In the genomic region with DNA sequence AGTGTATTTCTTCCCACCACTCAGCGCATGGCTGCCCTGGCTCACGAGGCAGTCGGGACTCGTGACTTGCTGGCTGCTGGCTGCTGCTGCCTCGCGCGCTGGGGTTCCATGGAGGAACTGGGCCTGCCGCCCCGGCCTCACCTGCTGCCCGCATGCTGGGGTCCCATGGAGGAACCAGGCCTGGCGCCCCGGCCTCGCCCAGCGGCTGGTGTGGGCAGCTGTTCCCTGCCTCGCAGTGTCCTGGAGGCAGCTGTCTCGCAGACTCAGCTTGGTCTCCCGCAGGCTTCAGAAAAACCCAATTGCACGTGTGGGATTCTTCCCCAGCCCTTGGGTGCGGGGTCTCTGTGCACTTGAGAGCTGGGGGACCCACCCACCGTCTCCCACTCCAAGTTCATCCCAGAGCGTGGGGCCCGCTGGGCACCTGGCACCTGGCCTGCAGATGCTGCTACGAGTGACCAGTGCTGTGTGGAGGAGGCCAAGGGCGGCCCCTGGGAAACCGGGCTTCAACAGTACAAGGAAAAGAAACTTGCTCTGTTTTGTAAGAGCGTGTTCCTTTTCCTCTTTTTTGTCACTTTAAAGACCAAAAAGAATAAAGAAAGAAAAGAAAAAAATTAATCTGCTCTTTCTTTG, we compare ENCODE assay signal across 20 cellular contexts. TPM values are rescaled to one million over a fixed set of nuclear protein-coding genes. Genes with fewer than 3 reads are reported as not detected.
DNase-seq lines count a peak whose midpoint lies in the region; ATAC-seq, FAIRE-seq and TF ChIP-seq lines count a peak whose summit lies in the region.
"Had no signal": no experiment of that assay in that cellular context is flagged by ENCODE, and none has a peak within 500 bp of the region (broad histone marks: within the 10 kb centered on the region; RNA-seq: fewer than 3 reads in every experiment).

No MANE protein-coding gene starts in this region.

- H3K36me3 Mint-ChIP-seq in osteocyte (ENCODE audit: unreplicated experiment) (peaks cover 4% of the 10 kb centered on the region), T-cell (peaks cover 8% of the 10 kb centered on the region)

- H3K27me3 Mint-ChIP-seq in osteocyte (ENCODE audit: unreplicated experiment) (no peaks in the 10 kb centered on the region), T-cell (no peaks in the 10 kb centered on the region)
- H3K27me3 Mint-ChIP-seq: activated CD4-positive, alpha-beta T cell treated with anti-CD3 and anti-CD28 coated beads for 36 hours; activated naive CD8-positive, alpha-beta T cell; naive thymus-derived CD8-positive, alpha-beta T cell; stimulated activated naive B cell treated with anti-CD40 and anti-IgM and Interleukin-4, amounts not matched to agents 10 μg/mL and 1 μg/mL and 100 μg/mL, for 72 hours had no signal

- DNase-seq in A673 (ENCODE audit: low spot score) (no peak), NT2/D1 (ENCODE audit: low read depth, low spot score) (no peak), endothelial cell of umbilical vein (ENCODE audit: low read depth, low spot score) (no peak), osteocyte (ENCODE audit: extremely low spot score, unreplicated experiment) (no peak), Karpas-422 (no peak), T-cell (no peak), HK-2 (ENCODE audit: unreplicated experiment) (no peak)
- DNase-seq: activated CD4-positive, alpha-beta T cell treated with anti-CD3 and anti-CD28 coated beads for 36 hours; central memory CD4-positive, alpha-beta T cell; DMS 273 treated with DMSO at 0.1 percent for 48 hours; glutamatergic neuron; GOT3; islet precursor cell; naive thymus-derived CD8-positive, alpha-beta T cell; NCI-H1048; NCI-H226 had no signal

- CTCF ChIA-PET in A673 (lab: Charles Lee) (no interaction called here), endothelial cell of umbilical vein (lab: Charles Lee) (interaction anchor here (1.4 kb wide), 1 partner anchor 8 kb away, joined by 3 read pairs; no protein-coding TSS in a partner anchor), T-cell (lab: Charles Lee) (no interaction called here)

- H3K36me3 ChIP-seq in A673 (ENCODE audit: insufficient read depth, low read length, poor library complexity, severe bottlenecking) (no peaks in the 10 kb centered on the region), NT2/D1 (ENCODE audit: insufficient read depth, insufficient read length, low read length) (no peaks in the 10 kb centered on the region), endothelial cell of umbilical vein (ENCODE audit: control insufficient read depth in 2 of 2, extremely low read depth in 1 of 2, insufficient read depth in 2 of 2, low read length in 2 of 2) (no peaks in the 10 kb centered on the region), Karpas-422 (ENCODE audit: insufficient read depth, low read length) (no peaks in the 10 kb centered on the region)

- H3K4me1 ChIP-seq in A673 (ENCODE audit: insufficient read depth, low read length, poor library complexity, severe bottlenecking) (peaks cover 37% of the 10 kb centered on the region), NT2/D1 (ENCODE audit: insufficient read depth, insufficient read length) (peaks cover 28% of the 10 kb centered on the region), endothelial cell of umbilical vein (ENCODE audit: control insufficient read depth, extremely low read depth, insufficient read depth, low read length) (peaks cover 15% of the 10 kb centered on the region), Karpas-422 (ENCODE audit: low read length) (peaks cover 44% of the 10 kb centered on the region)

- POLR2A ChIA-PET in A673 (lab: Charles Lee; ENCODE audit: low non-redundant PET): no interaction called here
- POLR2A ChIA-PET in endothelial cell of umbilical vein (lab: Charles Lee): no interaction called here
- POLR2A ChIA-PET in T-cell (lab: Charles Lee): interaction anchor here in 1 of 2 donors (0.6 kb wide), 1 partner anchor 9 kb away, joined by 3 read pairs; no protein-coding TSS in a partner anchor

- H4K20me1 ChIP-seq in endothelial cell of umbilical vein (replicated peaks; ENCODE audit: control insufficient read depth, extremely low read depth, insufficient read depth, low read length) (no peaks in the 10 kb centered on the region), Karpas-422 (ENCODE audit: insufficient read depth, low read depth, low read length) (no peaks in the 10 kb centered on the region; the same call in 1 of the 2 replicates)

- H3K79me2 ChIP-seq in endothelial cell of umbilical vein (ENCODE audit: control insufficient read depth, insufficient read depth, low read length) (no peaks in the 10 kb centered on the region), Karpas-422 (ENCODE audit: low read length) (no peaks in the 10 kb centered on the region)

- H3K4me1 Mint-ChIP-seq in osteocyte (ENCODE audit: unreplicated experiment): peaks cover 68% of the 10 kb centered on the region
- H3K4me1 Mint-ChIP-seq in T-cell: peaks cover 23 to 35% (median 28%) of the 10 kb centered on the region in 3 donors

- H3K4me2 ChIP-seq in endothelial cell of umbilical vein (ENCODE audit: insufficient read depth, low read length): no peak overlapping the region
- no peak overlapping the region for H3K4me2 ChIP-seq in Karpas-422 (ENCODE audit: low read depth, low read length, poor library complexity, severe bottlenecking)

- no peaks in the 10 kb centered on the region for H3K9me3 Mint-ChIP-seq in osteocyte (ENCODE audit: unreplicated experiment)
- H3K9me3 Mint-ChIP-seq in T-cell: no peaks in the 10 kb centered on the region
- H3K9me3 Mint-ChIP-seq: naive thymus-derived CD8-positive, alpha-beta T cell; stimulated activated naive B cell treated with anti-CD40 and anti-IgM and Interleukin-4, amounts not matched to agents 10 μg/mL and 1 μg/mL and 100 μg/mL, for 72 hours; T-helper 1 cell treated with Interleukin-12 subunit alpha and Interleukin-12 subunit beta and Interleukin-4 antibody, amounts not matched to agents 30 μg/mL and 1 μg/mL, for 36 hours had no signal

- H3K4me3 Mint-ChIP-seq in osteocyte (ENCODE audit: unreplicated experiment) (no peak overlapping the region), T-cell (no peak overlapping the region)
- H3K4me3 Mint-ChIP-seq: activated CD4-positive, alpha-beta T cell treated with anti-CD3 and anti-CD28 coated beads for 36 hours; activated naive CD8-positive, alpha-beta T cell; T-helper 1 cell treated with Interleukin-12 subunit alpha and Interleukin-12 subunit beta and Interleukin-4 antibody, amounts not matched to agents 30 μg/mL and 1 μg/mL, for 36 hours had no signal

- no peak for TF ChIP-seq CTCF in A673 (conservative IDR thresholded peaks at IDR 0.05; ENCODE audit: low read depth, low read length)
- TF ChIP-seq CTCF in endothelial cell of umbilical vein (IDR thresholded peaks at IDR 0.05; ENCODE audit: extremely low read depth in 1 of 2, insufficient read depth in 1 of 2, low read depth in 1 of 2, low read length in 2 of 2): no peak
- no peak for TF ChIP-seq CTCF in osteocyte (IDR thresholded peaks at IDR 0.05)

- peak overlapping the region; percentile 21 for H3K9ac ChIP-seq in NT2/D1 (ENCODE audit: insufficient read length, low read depth)
- no peak overlapping the region for H3K9ac ChIP-seq in endothelial cell of umbilical vein (replicated peaks; ENCODE audit: extremely low read depth, insufficient read depth, low read length)
- no peak overlapping the region for H3K9ac ChIP-seq in Karpas-422 (ENCODE audit: low read length)

- H2AFZ ChIP-seq in endothelial cell of umbilical vein (ENCODE audit: low read depth, low read length) (no peak overlapping the region), Karpas-422 (ENCODE audit: low read length) (no peak overlapping the region)

- H3K9me3 ChIP-seq in A673 (ENCODE audit: low read depth, low read length, poor library complexity, severe bottlenecking) (no peaks in the 10 kb centered on the region), NT2/D1 (ENCODE audit: insufficient read depth, low read length) (no peaks in the 10 kb centered on the region), endothelial cell of umbilical vein (replicated peaks; ENCODE audit: control insufficient read depth, insufficient read depth, low read length) (no peaks in the 10 kb centered on the region), Karpas-422 (ENCODE audit: low read length) (no peaks in the 10 kb centered on the region)

- BruUV-seq in A673 (replicated peaks; lab: Mats Ljungman, UMichigan) (no TSS peak), endothelial cell of umbilical vein (replicated peaks; lab: Mats Ljungman, UMichigan) (no TSS peak)

- peak overlapping the region; percentile 14 for H3K27ac Mint-ChIP-seq in osteocyte (ENCODE audit: unreplicated experiment)
- no peak overlapping the region for H3K27ac Mint-ChIP-seq in T-cell
- H3K27ac Mint-ChIP-seq: activated CD4-positive, alpha-beta T cell treated with anti-CD3 and anti-CD28 coated beads for 36 hours; activated naive CD8-positive, alpha-beta T cell; T-helper 1 cell treated with Interleukin-12 subunit alpha and Interleukin-12 subunit beta and Interleukin-4 antibody, amounts not matched to agents 30 μg/mL and 1 μg/mL, for 36 hours had no signal

- H3K27ac ChIP-seq in A673 (ENCODE audit: low read depth, low read length, poor library complexity, severe bottlenecking) (peak overlapping the region; percentile 47), endothelial cell of umbilical vein (ENCODE audit: insufficient read depth, low read depth, low read length) (peak overlapping the region; percentile 28), Karpas-422 (ENCODE audit: low read length) (no peak overlapping the region; the same call in 1 of the 2 replicates)

- H3K9me2 ChIP-seq in Karpas-422 (replicated peaks; ENCODE audit: insufficient read depth, low read length): no peaks in the 10 kb centered on the region

- no peak for FAIRE-seq in endothelial cell of umbilical vein (lab: Jason Lieb, UNC)

- no peaks in the 10 kb centered on the region for H3K27me3 ChIP-seq in A673 (replicated peaks; ENCODE audit: insufficient read depth, low read depth, low read length, poor library complexity)
- no peaks in the 10 kb centered on the region for H3K27me3 ChIP-seq in NT2/D1 (ENCODE audit: insufficient read depth, insufficient read length)
- H3K27me3 ChIP-seq in endothelial cell of umbilical vein (ENCODE audit: control insufficient read depth in 2 of 2, insufficient read depth in 2 of 2, low read length in 2 of 2): no peaks in the 10 kb centered on the region
- no peaks in the 10 kb centered on the region for H3K27me3 ChIP-seq in Karpas-422 (ENCODE audit: low read length)

- dilution Hi-C loops in endothelial cell of umbilical vein (cut with MboI; ENCODE audit: extremely low pct_ligation_motif_present, low sequenced_read_pairs): no loop called here

- TF ChIP-seq POLR2A in endothelial cell of umbilical vein (IDR thresholded peaks at IDR 0.05; ENCODE audit: low read depth, low read length): no peak

- no peaks in the 10 kb centered on the region for H3K9me1 ChIP-seq in endothelial cell of umbilical vein (replicated peaks; ENCODE audit: control insufficient read depth, extremely low read depth, insufficient read depth, low read length)

- intact Hi-C loops in A673 (cut with micrococcal nuclease; ENCODE audit: unreplicated experiment): no loop called here
- intact Hi-C loops in endothelial cell of umbilical vein (cut with micrococcal nuclease): no loop called here

- H3K4me3 ChIP-seq in A673 (ENCODE audit: low read depth, low read length, poor library complexity, severe bottlenecking): no peak overlapping the region
- no peak overlapping the region for H3K4me3 ChIP-seq in NT2/D1 (ENCODE audit: insufficient read length, low read depth)
- no peak overlapping the region for H3K4me3 ChIP-seq in endothelial cell of umbilical vein (replicated peaks in 1 of 3; ENCODE audit: insufficient read depth in 1 of 3, low read depth in 1 of 3, low read length in 3 of 3)
- no peak overlapping the region for H3K4me3 ChIP-seq in Karpas-422 (ENCODE audit: low read length)

- ATAC-seq in GM19395 (IDR thresholded peaks at IDR 0.05; ENCODE audit: unreplicated experiment) (no peak), T-cell (replicated peaks in 1 of 4) (no peak)
- ATAC-seq: activated CD4-positive, alpha-beta T cell treated with anti-CD3 and anti-CD28 coated beads for 36 hours; naive thymus-derived CD8-positive, alpha-beta T cell had no signal

RNA-seq across cellular contexts. Expression of a gene that starts 20.4 kb away (rescaled TPM):
- total RNA-seq in A673 (2021) (18.6 and 21.2 TPM in 2 replicates), endothelial cell of umbilical vein (10.5 and 11.8 TPM in 2 replicates), osteocyte (12.9 and 14.6 TPM in 2 replicates), T-cell (10 to 100 TPM; 11.5 to 15.3 (median 13.6) TPM)
- 4.6 and 5.5 TPM in 2 replicates for polyA plus RNA-seq in endothelial cell of umbilical vein
- 2.2 and 3.1 TPM in 2 replicates for polyA plus RNA-seq in endothelial cell of umbilical vein (2011; cell fraction: cytosol; rRNA removed)
- polyA plus RNA-seq in endothelial cell of umbilical vein (2011; cell fraction: nucleus; rRNA removed): 2.7 and 3.2 TPM in 2 replicates
- 5.3 and 8.8 TPM in 2 replicates for polyA plus RNA-seq in endothelial cell of umbilical vein (2012)
- 2.3 and 2.8 TPM in 2 replicates for polyA minus RNA-seq in endothelial cell of umbilical vein
- polyA minus RNA-seq in endothelial cell of umbilical vein (2011; cell fraction: cytosol; rRNA and poly(A)+ RNA removed): 11.3 TPM
- polyA minus RNA-seq in endothelial cell of umbilical vein (2011; cell fraction: nucleus; rRNA and poly(A)+ RNA removed): 2.1 and 3.1 TPM in 2 replicates
- 1.4 and 3.7 TPM in 2 replicates for total RNA-seq in Karpas-422 (2014; rRNA removed; shearing (Covaris generic); ENCODE audit: low replicate concordance)
